19 cellular contexts compared by ENCODE assay signal in the genomic region with DNA sequence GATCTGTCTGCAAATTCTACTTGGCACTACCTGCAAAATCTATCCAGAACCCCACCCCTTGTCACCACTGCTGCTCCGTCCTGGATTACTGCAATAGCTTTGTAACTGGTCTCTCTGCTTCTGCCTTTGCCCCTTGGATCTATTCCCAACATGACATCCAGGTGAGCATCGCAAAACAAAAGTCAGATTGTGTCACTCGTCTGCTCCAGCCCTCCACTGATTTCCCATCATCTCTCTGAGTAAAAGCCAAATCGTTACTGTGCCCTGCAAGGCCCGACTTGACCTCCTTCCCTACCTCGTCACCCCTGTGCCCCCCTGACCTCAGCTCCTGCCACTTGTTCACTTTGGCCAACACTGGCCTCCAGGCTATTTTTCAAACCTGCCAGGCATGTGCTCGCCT. TPM values are rescaled to one million over a fixed set of nuclear protein-coding genes. Genes with fewer than 3 reads are reported as not detected.
DNase-seq lines count a peak whose midpoint lies in the region; ATAC-seq, FAIRE-seq and TF ChIP-seq lines count a peak whose summit lies in the region.
"Had no signal": no experiment of that assay in that cellular context is flagged by ENCODE, and none has a peak within 500 bp of the region (broad histone marks: within the 10 kb centered on the region; RNA-seq: fewer than 3 reads in every experiment).

No MANE protein-coding gene starts in this region.

- H4K20me1 ChIP-seq in HepG2 (ENCODE audit: insufficient read depth, low read length) (0 out of 2 replicates have a peak, but pooled peaks cover 3% of the 10 kb centered on the region), H1 (replicated peaks in 1 of 2; ENCODE audit: control insufficient read depth in 1 of 2, insufficient read depth in 2 of 2, low read length in 2 of 2) (no peaks in the 10 kb centered on the region)

- peaks cover 8% of the 10 kb centered on the region for H3K4me1 Mint-ChIP-seq in neural crest cell

- H2BK12ac ChIP-seq in H1 (ENCODE audit: low read depth, low read length): no peak overlapping the region

- no peaks in the 10 kb centered on the region for H3K36me3 Mint-ChIP-seq in neural crest cell (ENCODE audit: low read depth)

- H3K4me3 ChIP-seq in liver (ENCODE audit: low read depth in 1 of 3, low read length in 3 of 3) (no peak overlapping the region), HepG2 (replicated peaks in 1 of 3; ENCODE audit: insufficient read depth in 1 of 3, low read depth in 2 of 3, low read length in 3 of 3) (no peak overlapping the region), H1 (ENCODE audit: extremely low read depth in 1 of 4, insufficient read depth in 2 of 4, low read depth in 3 of 4, low read length in 4 of 4) (no peak overlapping the region)
- H3K4me3 ChIP-seq: BLaER1 treated with 17β-estradiol and CSF1 and Interleukin-3, amounts not matched to agents 10 nM and 100 nM; GM23338; K562 had no signal

- no peaks in the 10 kb centered on the region for H3K79me1 ChIP-seq in H1 (ENCODE audit: low read depth, low read length)

- H3K4me2 ChIP-seq in HepG2 (ENCODE audit: low read depth, low read length) (no peak overlapping the region), H1 (ENCODE audit: insufficient read depth in 1 of 2, low read depth in 2 of 2, low read length in 2 of 2) (no peak overlapping the region)
- H3K4me2 ChIP-seq: GM23338 had no signal

- TF ChIP-seq POLR2A in HepG2 (IDR thresholded peaks at IDR 0.05; ENCODE audit: insufficient read depth in 1 of 2, low read depth in 2 of 2, low read length in 2 of 2) (no peak), H1 (IDR thresholded peaks at IDR 0.05; ENCODE audit: control extremely low read depth in 1 of 2, low read depth in 2 of 2, low read length in 2 of 2) (no peak)

- no peak overlapping the region for H4K91ac ChIP-seq in H1 (replicated peaks; ENCODE audit: insufficient read length, low read length)

- no TSS peak for BruUV-seq in HepG2 (replicated peaks; lab: Mats Ljungman, UMichigan)

- no peak overlapping the region for H3K4me3 Mint-ChIP-seq in neural crest cell
- H3K4me3 Mint-ChIP-seq: GM23338 had no signal

- CTCF ChIA-PET in HepG2 (lab: Yijun Ruan, JAX; ENCODE audit: low intra/inter-chr PET ratio, low total read pairs): no interaction called here
- CTCF ChIA-PET in H1 (lab: Charles Lee; ENCODE audit: partially characterized antibody): interaction anchor here (0.5 to 3.0 kb wide), 9 partner anchors 9 to 74 kb away, joined by 3 to 12 read pairs (median 4); no protein-coding TSS in a partner anchor

- H3K4ac ChIP-seq in H1 (replicated peaks; ENCODE audit: insufficient read length, low read depth, low read length): no peak overlapping the region

- DNase-seq in HepG2 (ENCODE audit: low spot score) (no peak), H1 (ENCODE audit: low read depth in 1 of 2, low spot score in 2 of 2) (no peak), neural crest cell (ENCODE audit: low read depth, low spot score) (no peak), COR-L47 (lab: John Stamatoyannopoulos, UW) (no peak)
- no peak for DNase-seq in activated T-cell treated with anti-CD3 and anti-CD28 coated beads, Interleukin-2, amount 50 U/mL, for 1 hour
- DNase-seq: 8988T; Caco-2; CD8-positive, alpha-beta memory T cell; H7; IMR-90 had no signal

- H3K27ac ChIP-seq in liver (ENCODE audit: low read depth in 1 of 2, low read length in 2 of 2) (peak overlapping the region; percentile 21 to 22), HepG2 (ENCODE audit: extremely low read length, insufficient read depth, low read length) (no peak overlapping the region), H1 (ENCODE audit: low read depth, low read length) (no peak overlapping the region)
- H3K27ac ChIP-seq: BLaER1 treated with 17β-estradiol and CSF1 and Interleukin-3, amounts not matched to agents 10 nM and 100 nM; HL-60 had no signal

- in situ Hi-C loops in HepG2 (cut with HindIII; ENCODE audit: extremely low pct_ligation_motif_present, low pct_unique_long_range_greater_than_20kb): no loop called here

- H3K79me2 ChIP-seq in HepG2 (ENCODE audit: insufficient read depth, low read length): no peaks in the 10 kb centered on the region
- no peaks in the 10 kb centered on the region for H3K79me2 ChIP-seq in H1 (ENCODE audit: control insufficient read depth in 1 of 2, insufficient read depth in 2 of 2, low read length in 2 of 2)

- 38% methylated on average over 7 of the region's 7 CpGs for WGBS in liver
- WGBS in HepG2 (ENCODE audit: low lambda C conversion rate): 41% methylated on average over 7 of the region's 7 CpGs
- 88% methylated on average over 7 of the region's 7 CpGs; no CpG with 5 or more reads in 1 of the 2 experiments for WGBS in H1 (ENCODE audit: extremely low coverage in 1 of 2, insufficient coverage in 1 of 2, insufficient read length in 1 of 2, insufficient replicate concordance in 2 of 2, low coverage in 1 of 2, low lambda C conversion rate in 2 of 2, missing lambda C conversion rate in 1 of 2), 2 experiments

- POLR2A ChIA-PET in HepG2 (lab: Yijun Ruan, JAX): no interaction called here
- POLR2A ChIA-PET in H1 (lab: Charles Lee; ENCODE audit: partially characterized antibody): no interaction called here

- peak in 1 of 2 donors; percentile 53 for TF ChIP-seq RAD21 in liver (IDR thresholded peaks at IDR 0.05)
- no peak for TF ChIP-seq RAD21 in HepG2 (CRISPR knock-in tag; IDR thresholded peaks at IDR 0.05)
- no peak for TF ChIP-seq RAD21 in H1 (IDR thresholded peaks at IDR 0.05 in 1 of 2, conservative IDR thresholded peaks at IDR 0.05 in 1 of 2; ENCODE audit: low read depth in 2 of 2, low read length in 2 of 2)

- H3K56ac ChIP-seq in H1 (replicated peaks; ENCODE audit: insufficient read length, low read depth, low read length): no peak overlapping the region

- no peak overlapping the region for H2AFZ ChIP-seq in HepG2 (ENCODE audit: low read length)
- no peak overlapping the region for H2AFZ ChIP-seq in H1 (ENCODE audit: low read length)
- H2AFZ ChIP-seq: GM23338 had no signal

- no peak for ATAC-seq in HepG2
- no peak for ATAC-seq in HG02759 (IDR thresholded peaks at IDR 0.05; ENCODE audit: unreplicated experiment)
- ATAC-seq: GM23338, K562 had no signal

- H2AK5ac ChIP-seq in H1 (ENCODE audit: low read depth, low read length): no peak overlapping the region

- H2BK120ac ChIP-seq in H1 (replicated peaks; ENCODE audit: low read depth, low read length): no peak overlapping the region

- H3K18ac ChIP-seq in H1 (ENCODE audit: extremely low read depth, low read length): no peak overlapping the region

- no peaks in the 10 kb centered on the region for H3K9me3 Mint-ChIP-seq in neural crest cell
- H3K9me3 Mint-ChIP-seq: CD8-positive, alpha-beta memory T cell; GM23338 had no signal

- H3K23ac ChIP-seq in H1 (ENCODE audit: insufficient read length): no peak overlapping the region

- H3K27me3 Mint-ChIP-seq in neural crest cell (ENCODE audit: low read depth): peaks cover 34% of the 10 kb centered on the region

- no peak overlapping the region for H2BK15ac ChIP-seq in H1 (ENCODE audit: low read length)

- H3K36me3 ChIP-seq in liver (ENCODE audit: control insufficient read depth in 4 of 4, insufficient read depth in 3 of 4, low read depth in 1 of 4, low read length in 3 of 4) (no peaks in the 10 kb centered on the region), HepG2 (replicated peaks in 1 of 2; ENCODE audit: control insufficient read depth in 1 of 2, insufficient read depth in 2 of 2, low read length in 2 of 2) (no peaks in the 10 kb centered on the region), H1 (ENCODE audit: control insufficient read depth in 2 of 4, insufficient read depth in 4 of 4, low read length in 3 of 4) (no peaks in the 10 kb centered on the region)
- H3K36me3 ChIP-seq: BLaER1 treated with 17β-estradiol and CSF1 and Interleukin-3, amounts not matched to agents 10 nM and 100 nM had no signal

- H3K27ac Mint-ChIP-seq in neural crest cell (ENCODE audit: unreplicated experiment): peak overlapping the region; percentile 31
- H3K27ac Mint-ChIP-seq: GM23338 had no signal

- TF ChIP-seq EP300 in HepG2 (IDR thresholded peaks at IDR 0.05; ENCODE audit: low read depth in 2 of 2, low read length in 2 of 2): no peak
- no peak for TF ChIP-seq EP300 in HepG2 (CRISPR knock-in tag; IDR thresholded peaks at IDR 0.05; ENCODE audit: borderline replicate concordance)
- TF ChIP-seq EP300 in H1 (IDR thresholded peaks at IDR 0.05; ENCODE audit: borderline replicate concordance in 1 of 2, low read depth in 2 of 2, low read length in 2 of 2): no peak

- no peak overlapping the region for H2BK20ac ChIP-seq in H1 (ENCODE audit: low read length)

- H4K5ac ChIP-seq in H1 (ENCODE audit: insufficient read length, low read depth, low read length): no peak overlapping the region

- no peak overlapping the region for H3K14ac ChIP-seq in H1 (ENCODE audit: insufficient read length)

- H3K4me1 ChIP-seq in liver (ENCODE audit: control insufficient read depth in 4 of 4, insufficient read depth in 4 of 4, low read length in 3 of 4) (peaks cover 26 to 50% (median 38%) of the 10 kb centered on the region in 4 donors), HepG2 (ENCODE audit: insufficient read depth, low read length) (peaks cover 8% of the 10 kb centered on the region; the same call in 1 of the 2 replicates), H1 (replicated peaks in 1 of 4; ENCODE audit: control insufficient read depth in 3 of 4, insufficient read depth in 4 of 4, low read length in 3 of 4) (peaks cover 0 to 9% (median 4%) of the 10 kb centered on the region in 4 experiments; a peak in 6 of 7 replicates)
- H3K4me1 ChIP-seq: Caco-2 had no signal

- intact Hi-C loops in HepG2 (cut with micrococcal nuclease; ENCODE audit: unreplicated experiment): no loop called here

- FAIRE-seq in HepG2 (lab: Jason Lieb, UNC) (no peak), H1 (lab: Jason Lieb, UNC) (no peak)
- FAIRE-seq: D721Med, G401.6, GM12891, K562 had no signal

- H2BK5ac ChIP-seq in H1 (ENCODE audit: low read depth, low read length): no peak overlapping the region

- H4K8ac ChIP-seq in H1 (ENCODE audit: extremely low read depth, insufficient read depth, low read length): peak overlapping the region; percentile 38; the same call in 1 of the 2 replicates

- H3K27me3 ChIP-seq in liver (ENCODE audit: control insufficient read depth in 4 of 4, insufficient read depth in 4 of 4, low read length in 3 of 4) (no peaks in the 10 kb centered on the region), HepG2 (ENCODE audit: control insufficient read depth in 1 of 2, insufficient read depth in 2 of 2, low read length in 2 of 2) (peaks cover 11 to 62% of the 10 kb centered on the region in 2 experiments; a peak in 4 of 5 replicates), H1 (replicated peaks in 1 of 4; ENCODE audit: control insufficient read depth in 3 of 4, extremely low read depth in 1 of 4, insufficient read depth in 3 of 4, low read length in 3 of 4) (peaks cover 21 to 36% (median 31%) of the 10 kb centered on the region in 4 experiments)

- H3K9ac ChIP-seq in liver (ENCODE audit: low read depth in 1 of 2, low read length in 2 of 2): no peak overlapping the region
- no peak overlapping the region for H3K9ac ChIP-seq in HepG2 (ENCODE audit: insufficient read depth, low read depth, low read length)
- no peak overlapping the region for H3K9ac ChIP-seq in H1 (replicated peaks in 1 of 4; ENCODE audit: extremely low read depth in 1 of 4, low read depth in 3 of 4, low read length in 3 of 4)
- H3K9ac ChIP-seq: BLaER1 treated with 17β-estradiol and CSF1 and Interleukin-3, amounts not matched to agents 10 nM and 100 nM had no signal

- no peaks in the 10 kb centered on the region for H3K9me3 ChIP-seq in liver (ENCODE audit: control insufficient read depth in 4 of 4, low read length in 3 of 4)
- no peaks in the 10 kb centered on the region for H3K9me3 ChIP-seq in HepG2 (ENCODE audit: low read length)
- no peaks in the 10 kb centered on the region for H3K9me3 ChIP-seq in H1 (ENCODE audit: insufficient read depth in 2 of 2, low read depth in 1 of 2, low read length in 1 of 2)
- H3K9me3 ChIP-seq: BLaER1 treated with 17β-estradiol and CSF1 and Interleukin-3, amounts not matched to agents 10 nM and 100 nM; Caco-2 had no signal

- H3K23me2 ChIP-seq in H1 (ENCODE audit: low read depth, low read length): peaks cover 4% of the 10 kb centered on the region; the same call in 1 of the 2 replicates

- no peak for TF ChIP-seq CTCF in liver (IDR thresholded peaks at IDR 0.05; ENCODE audit: low read depth, low read length, missing input control)
- TF ChIP-seq CTCF in HepG2 (CRISPR knock-in tag; IDR thresholded peaks at IDR 0.05): no peak
- no peak for TF ChIP-seq CTCF in H1 (IDR thresholded peaks at IDR 0.05; ENCODE audit: control extremely low read depth in 1 of 3, insufficient read depth in 1 of 3, low read depth in 1 of 3, low read length in 3 of 3)
- no peak for TF ChIP-seq CTCF in neural crest cell (conservative IDR thresholded peaks at IDR 0.05)

RNA-seq across cellular contexts. Expression of gene SPTBN5, which starts 9.4 kb away (rescaled TPM):
- total RNA-seq in liver (1 to 10 TPM in 1 of 2 donors, under 1 TPM in 1; 0.14 to 1.7 TPM), HepG2 (2016; rRNA removed; fragmentation: Illumina TruSeq; extraction: Trizol) (0.01 and 0.07 TPM in 2 replicates), neural crest cell (0.77 and 1.1 TPM in 2 replicates)
- polyA plus RNA-seq in liver (under 1 TPM; 0.12 to 0.19 TPM), HepG2 (2011; rRNA removed) (0.01 and 0.03 TPM in 2 replicates), H1 (2011; rRNA removed) (0.32 and 0.38 TPM in 2 replicates)
- total RNA-seq in HepG2 (2016; cell fraction: cytosol; rRNA removed; fragmentation: Illumina TruSeq; extraction: Trizol; ENCODE audit: low read depth): not detected in 2 replicates
- total RNA-seq in HepG2 (2016; cell fraction: insoluble cytoplasmic fraction; rRNA removed; fragmentation: Illumina TruSeq; extraction: Trizol): 0.04 TPM in 2 replicates
- total RNA-seq in HepG2 (2016; cell fraction: membrane; rRNA removed; fragmentation: Illumina TruSeq; extraction: Trizol): 0.06 TPM in 1 of 2 replicates, not detected in the other
- 0.06 and 0.09 TPM in 2 replicates for total RNA-seq in HepG2 (2016; cell fraction: nucleus; rRNA removed; fragmentation: Illumina TruSeq; extraction: Trizol)
- 0.01 and 0.03 TPM in 2 replicates for polyA plus RNA-seq in HepG2 (2011; cell fraction: cytosol; rRNA removed)
- 0.21 and 0.23 TPM in 2 replicates for polyA plus RNA-seq in HepG2 (2011; cell fraction: nucleus; rRNA removed)
- 0.16 TPM in 1 of 2 replicates, not detected in the other for polyA plus RNA-seq in HepG2 (2012)
- 0.01 TPM in 1 of 2 replicates, not detected in the other for polyA plus RNA-seq in HepG2 (2016; cell fraction: cytosol; fragmentation: Illumina TruSeq; extraction: Trizol; ENCODE audit: low read depth)
- polyA plus RNA-seq in HepG2 (2016; cell fraction: insoluble cytoplasmic fraction; fragmentation: Illumina TruSeq; extraction: Trizol; ENCODE audit: low read depth): 0.11 TPM in 1 of 2 replicates, not detected in the other
- 0.01 and 0.08 TPM in 2 replicates for polyA plus RNA-seq in HepG2 (2016; cell fraction: membrane; fragmentation: Illumina TruSeq; extraction: Trizol; ENCODE audit: low read depth)
- 0.36 and 0.44 TPM in 2 replicates for polyA plus RNA-seq in HepG2 (2016; cell fraction: nucleus; fragmentation: Illumina TruSeq; extraction: Trizol; ENCODE audit: insufficient read depth, low read depth)
- 0.40 TPM in 1 of 2 replicates, not detected in the other for polyA minus RNA-seq in HepG2 (2011; rRNA and poly(A)+ RNA removed; ENCODE audit: low replicate concordance)
- polyA minus RNA-seq in HepG2 (2011; cell fraction: cytosol; rRNA and poly(A)+ RNA removed): not detected in 2 replicates
- polyA minus RNA-seq in HepG2 (2011; cell fraction: nucleus; rRNA and poly(A)+ RNA removed): under 0.01 TPM in 1 of 2 replicates, not detected in the other
- 0.84 and 1.1 TPM in 2 replicates for total RNA-seq in H1 (2021; fragmentation: NEBNext Ultra II Directional; extraction: Animal tissue kit (Norgen Biotek cat#: 25700))
- polyA plus RNA-seq in H1 (2011; cell fraction: cytosol; rRNA removed): 0.59 TPM
- polyA plus RNA-seq in H1 (2011; cell fraction: nucleus; rRNA removed): 4.5 TPM
- 0.33 to 1.1 TPM (median 0.89 TPM) in 4 replicates for polyA plus RNA-seq in H1 (2012, experiment 1 of 2)
- polyA plus RNA-seq in H1 (2012, experiment 2 of 2): 0.12 TPM
- 0.43 TPM for polyA plus RNA-seq in H1 (2013, experiment 1 of 2)
- 0.35 TPM for polyA plus RNA-seq in H1 (2013, experiment 2 of 2)
- polyA minus RNA-seq in H1 (2011; rRNA and poly(A)+ RNA removed): 0.13 and 0.54 TPM in 2 replicates
- not detected for polyA minus RNA-seq in H1 (2011; cell fraction: cytosol; rRNA and poly(A)+ RNA removed)
- 1.00 TPM for polyA minus RNA-seq in H1 (2011; cell fraction: nucleus; rRNA and poly(A)+ RNA removed)
- polyA plus RNA-seq: CD8-positive, alpha-beta memory T cell; K562 had no signal

RNA-seq across cellular contexts. Expression of gene PLA2G4B, which starts 45.8 kb away (rescaled TPM):
- total RNA-seq in liver (1 to 10 TPM in 1 of 2 donors, under 1 TPM in 1; 0.33 to 3.2 TPM), HepG2 (2016; rRNA removed; fragmentation: Illumina TruSeq; extraction: Trizol) (0.55 and 5.1 TPM in 2 replicates), neural crest cell (5.7 and 8.5 TPM in 2 replicates)
- polyA plus RNA-seq in liver (1 to 10 TPM; 1.4 to 3.6 TPM), HepG2 (2011; rRNA removed) (8.0 and 10.2 TPM in 2 replicates), H1 (2011; rRNA removed) (9.2 TPM in 2 replicates)
- 1.1 and 1.6 TPM in 2 replicates for total RNA-seq in HepG2 (2016; cell fraction: cytosol; rRNA removed; fragmentation: Illumina TruSeq; extraction: Trizol; ENCODE audit: low read depth)
- total RNA-seq in HepG2 (2016; cell fraction: insoluble cytoplasmic fraction; rRNA removed; fragmentation: Illumina TruSeq; extraction: Trizol): 0.88 and 2.9 TPM in 2 replicates
- 0.55 and 1.1 TPM in 2 replicates for total RNA-seq in HepG2 (2016; cell fraction: membrane; rRNA removed; fragmentation: Illumina TruSeq; extraction: Trizol)
- 4.1 and 4.8 TPM in 2 replicates for total RNA-seq in HepG2 (2016; cell fraction: nucleus; rRNA removed; fragmentation: Illumina TruSeq; extraction: Trizol)
- polyA plus RNA-seq in HepG2 (2011; cell fraction: cytosol; rRNA removed): 1.2 and 1.9 TPM in 2 replicates
- 51.3 and 67.9 TPM in 2 replicates for polyA plus RNA-seq in HepG2 (2011; cell fraction: nucleus; rRNA removed)
- 2.9 and 3.7 TPM in 2 replicates for polyA plus RNA-seq in HepG2 (2012)
- 0.61 and 1.4 TPM in 2 replicates for polyA plus RNA-seq in HepG2 (2016; cell fraction: cytosol; fragmentation: Illumina TruSeq; extraction: Trizol; ENCODE audit: low read depth)
- 0.63 and 1.2 TPM in 2 replicates for polyA plus RNA-seq in HepG2 (2016; cell fraction: insoluble cytoplasmic fraction; fragmentation: Illumina TruSeq; extraction: Trizol; ENCODE audit: low read depth)
- polyA plus RNA-seq in HepG2 (2016; cell fraction: membrane; fragmentation: Illumina TruSeq; extraction: Trizol; ENCODE audit: low read depth): 1.0 and 1.5 TPM in 2 replicates
- polyA plus RNA-seq in HepG2 (2016; cell fraction: nucleus; fragmentation: Illumina TruSeq; extraction: Trizol; ENCODE audit: insufficient read depth, low read depth): 15.6 and 20.4 TPM in 2 replicates
- 1.1 and 2.7 TPM in 2 replicates for polyA minus RNA-seq in HepG2 (2011; rRNA and poly(A)+ RNA removed; ENCODE audit: low replicate concordance)
- polyA minus RNA-seq in HepG2 (2011; cell fraction: cytosol; rRNA and poly(A)+ RNA removed): 2.2 TPM in 1 of 2 replicates, not detected in the other
- polyA minus RNA-seq in HepG2 (2011; cell fraction: nucleus; rRNA and poly(A)+ RNA removed): 4.4 and 4.6 TPM in 2 replicates
- 4.2 and 8.0 TPM in 2 replicates for total RNA-seq in H1 (2021; fragmentation: NEBNext Ultra II Directional; extraction: Animal tissue kit (Norgen Biotek cat#: 25700))
- polyA plus RNA-seq in H1 (2011; cell fraction: cytosol; rRNA removed): 8.0 TPM
- polyA plus RNA-seq in H1 (2011; cell fraction: nucleus; rRNA removed): 49.3 TPM
- polyA plus RNA-seq in H1 (2012, experiment 1 of 2): 2.8 to 7.8 TPM (median 6.9 TPM) in 4 replicates
- polyA plus RNA-seq in H1 (2012, experiment 2 of 2): 4.2 TPM
- polyA plus RNA-seq in H1 (2013, experiment 1 of 2): 10.3 TPM
- polyA plus RNA-seq in H1 (2013, experiment 2 of 2): 6.5 TPM
- polyA minus RNA-seq in H1 (2011; rRNA and poly(A)+ RNA removed): 1.5 and 2.0 TPM in 2 replicates
- 3.1 TPM for polyA minus RNA-seq in H1 (2011; cell fraction: cytosol; rRNA and poly(A)+ RNA removed)
- polyA minus RNA-seq in H1 (2011; cell fraction: nucleus; rRNA and poly(A)+ RNA removed): 7.5 TPM

RNA-seq across cellular contexts. Expression of gene JMJD7, which starts 56.6 kb away (rescaled TPM):
- total RNA-seq in liver: 1 to 10 TPM in 1 of 2 donors, under 1 TPM in 1; 0.75 to 4.9 TPM
- polyA plus RNA-seq in liver: 1 to 10 TPM; 5.9 TPM
- 5.4 and 7.1 TPM in 2 replicates for total RNA-seq in HepG2 (2016; rRNA removed; fragmentation: Illumina TruSeq; extraction: Trizol)
- total RNA-seq in HepG2 (2016; cell fraction: cytosol; rRNA removed; fragmentation: Illumina TruSeq; extraction: Trizol; ENCODE audit: low read depth): 0.40 and 0.53 TPM in 2 replicates
- 6.2 and 6.5 TPM in 2 replicates for total RNA-seq in HepG2 (2016; cell fraction: insoluble cytoplasmic fraction; rRNA removed; fragmentation: Illumina TruSeq; extraction: Trizol)
- 2.0 and 2.1 TPM in 2 replicates for total RNA-seq in HepG2 (2016; cell fraction: membrane; rRNA removed; fragmentation: Illumina TruSeq; extraction: Trizol)
- 7.6 and 8.2 TPM in 2 replicates for total RNA-seq in HepG2 (2016; cell fraction: nucleus; rRNA removed; fragmentation: Illumina TruSeq; extraction: Trizol)
- polyA plus RNA-seq in HepG2 (2011; rRNA removed): 6.4 and 7.2 TPM in 2 replicates
- polyA plus RNA-seq in HepG2 (2011; cell fraction: cytosol; rRNA removed): 4.5 and 4.9 TPM in 2 replicates
- polyA plus RNA-seq in HepG2 (2011; cell fraction: nucleus; rRNA removed): 22.2 and 32.3 TPM in 2 replicates
- 3.7 and 5.4 TPM in 2 replicates for polyA plus RNA-seq in HepG2 (2012)
- 2.3 TPM in 2 replicates for polyA plus RNA-seq in HepG2 (2016; cell fraction: cytosol; fragmentation: Illumina TruSeq; extraction: Trizol; ENCODE audit: low read depth)
- polyA plus RNA-seq in HepG2 (2016; cell fraction: insoluble cytoplasmic fraction; fragmentation: Illumina TruSeq; extraction: Trizol; ENCODE audit: low read depth): 5.3 and 6.2 TPM in 2 replicates
- 2.5 and 2.6 TPM in 2 replicates for polyA plus RNA-seq in HepG2 (2016; cell fraction: membrane; fragmentation: Illumina TruSeq; extraction: Trizol; ENCODE audit: low read depth)
- 17.3 and 19.5 TPM in 2 replicates for polyA plus RNA-seq in HepG2 (2016; cell fraction: nucleus; fragmentation: Illumina TruSeq; extraction: Trizol; ENCODE audit: insufficient read depth, low read depth)
- 7.1 and 9.6 TPM in 2 replicates for polyA minus RNA-seq in HepG2 (2011; rRNA and poly(A)+ RNA removed; ENCODE audit: low replicate concordance)
- 1.2 and 4.6 TPM in 2 replicates for polyA minus RNA-seq in HepG2 (2011; cell fraction: cytosol; rRNA and poly(A)+ RNA removed)
- polyA minus RNA-seq in HepG2 (2011; cell fraction: nucleus; rRNA and poly(A)+ RNA removed): 3.2 and 8.8 TPM in 2 replicates
- total RNA-seq in H1 (2021; fragmentation: NEBNext Ultra II Directional; extraction: Animal tissue kit (Norgen Biotek cat#: 25700)): 14.7 and 15.0 TPM in 2 replicates
- 20.0 and 21.2 TPM in 2 replicates for polyA plus RNA-seq in H1 (2011; rRNA removed)
- 17.1 TPM for polyA plus RNA-seq in H1 (2011; cell fraction: cytosol; rRNA removed)
- polyA plus RNA-seq in H1 (2011; cell fraction: nucleus; rRNA removed): 28.8 TPM
- 11.7 to 16.4 TPM (median 15.2 TPM) in 4 replicates for polyA plus RNA-seq in H1 (2012, experiment 1 of 2)
- 15.2 TPM for polyA plus RNA-seq in H1 (2012, experiment 2 of 2)
- 7.5 TPM for polyA plus RNA-seq in H1 (2013, experiment 1 of 2)
- polyA plus RNA-seq in H1 (2013, experiment 2 of 2): 8.5 TPM
- polyA minus RNA-seq in H1 (2011; rRNA and poly(A)+ RNA removed): 4.8 and 5.2 TPM in 2 replicates
- 10.6 TPM for polyA minus RNA-seq in H1 (2011; cell fraction: cytosol; rRNA and poly(A)+ RNA removed)
- polyA minus RNA-seq in H1 (2011; cell fraction: nucleus; rRNA and poly(A)+ RNA removed): 6.7 TPM
- total RNA-seq in neural crest cell: 14.8 and 16.6 TPM in 2 replicates

Comparison
In these comparisons a context has a peak if more than half of its experiments do, and no peak if none do; other contexts are left out.
1. H3K27ac ChIP-seq: peak in liver (2 of 2); none in HepG2 (single experiment) and H1 (single experiment).